13 cellular contexts compared by ENCODE assay signal in the genomic region with DNA sequence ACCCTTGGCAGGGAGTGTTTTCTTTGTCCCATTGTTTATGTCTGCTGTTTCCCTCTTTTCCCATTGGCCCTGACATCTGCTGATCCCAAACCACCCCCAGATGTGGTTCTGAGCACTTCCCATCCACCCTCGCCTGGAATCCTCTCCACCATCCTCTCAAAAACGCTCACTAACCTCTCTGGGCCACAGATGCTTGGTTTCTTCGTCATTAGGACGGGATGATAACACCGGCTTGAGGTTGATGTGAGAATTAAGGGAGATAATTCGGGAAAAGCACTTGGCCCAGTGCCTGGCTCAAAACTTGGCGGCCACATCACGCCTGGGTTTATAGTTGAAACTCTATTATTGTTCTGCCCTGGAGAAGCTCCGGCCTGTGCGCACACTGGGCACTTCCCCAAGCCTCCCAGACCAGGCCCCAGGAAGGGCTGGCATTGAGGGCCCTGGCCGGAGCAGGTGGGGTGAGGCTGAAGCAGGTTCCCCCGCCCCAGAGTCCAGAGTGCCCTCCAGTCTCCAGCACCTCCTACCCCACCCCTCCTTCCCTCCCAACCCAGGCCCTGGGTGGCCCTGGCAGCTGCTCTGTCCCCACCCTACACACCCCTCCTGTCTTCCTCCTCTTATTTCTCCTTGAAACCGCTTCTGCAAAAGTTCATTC.
DNase-seq lines count a peak whose midpoint lies in the region; ATAC-seq and TF ChIP-seq lines count a peak whose summit lies in the region.
"Had no signal": no experiment of that assay in that cellular context is flagged by ENCODE, and none has a peak within 500 bp of the region (broad histone marks: within the 10 kb centered on the region; RNA-seq: fewer than 3 reads in every experiment).

No MANE protein-coding gene starts in this region.

- H3K36me3 ChIP-seq in smooth muscle cell (ENCODE audit: low read depth), result no peaks in the 10 kb centered on the region
- H3K36me3 ChIP-seq in effector memory CD4-positive, alpha-beta T cell (ENCODE audit: control insufficient read depth, insufficient read depth, low read length), result no peaks in the 10 kb centered on the region

- H3K79me2 ChIP-seq in smooth muscle cell (ENCODE audit: low read depth), result no peaks in the 10 kb centered on the region

- H3F3A ChIP-seq in smooth muscle cell (ENCODE audit: low read depth), result peaks cover 5% of the 10 kb centered on the region

- peaks cover 9% of the 10 kb centered on the region for H3K27me3 ChIP-seq in smooth muscle cell (ENCODE audit: low read depth)
- no peaks in the 10 kb centered on the region for H3K27me3 ChIP-seq in effector memory CD4-positive, alpha-beta T cell (replicated peaks; ENCODE audit: control insufficient read depth, insufficient read depth, low read length, poor library complexity, severe bottlenecking)

- H3K27ac Mint-ChIP-seq in glutamatergic neuron (ENCODE audit: unreplicated experiment), result peak overlapping the region; percentile 13
- H3K27ac Mint-ChIP-seq: activated naive CD4-positive, alpha-beta T cell treated with anti-CD3 and anti-CD28 coated beads, Interleukin-2, amount 50 U/mL, for 24 hours; stimulated activated memory B cell treated with anti-CD40 and anti-IgM and Interleukin-4, amounts not matched to agents 10 μg/mL and 1 μg/mL and 100 μg/mL, for 72 hours had no signal

- no peak overlapping the region for H3K4me3 ChIP-seq in smooth muscle cell
- H3K4me3 ChIP-seq in effector memory CD4-positive, alpha-beta T cell (ENCODE audit: insufficient read depth, low read depth, low read length, poor library complexity, severe bottlenecking), result no peak overlapping the region

- no peaks in the 10 kb centered on the region for H3K9me3 Mint-ChIP-seq in glutamatergic neuron (ENCODE audit: unreplicated experiment)
- H3K9me3 Mint-ChIP-seq: activated naive CD4-positive, alpha-beta T cell treated with anti-CD3 and anti-CD28 coated beads, Interleukin-2, amount 50 U/mL, for 24 hours; stimulated activated memory B cell treated with anti-CD40 and anti-IgM and Interleukin-4, amounts not matched to agents 10 μg/mL and 1 μg/mL and 100 μg/mL, for 72 hours had no signal

- H3K9ac ChIP-seq in smooth muscle cell (ENCODE audit: low read depth), result no peak overlapping the region

- H3K36me3 Mint-ChIP-seq in glutamatergic neuron (ENCODE audit: unreplicated experiment), result no peaks in the 10 kb centered on the region
- H3K36me3 Mint-ChIP-seq: activated naive CD4-positive, alpha-beta T cell treated with anti-CD3 and anti-CD28 coated beads, Interleukin-2, amount 50 U/mL, for 24 hours; stimulated activated memory B cell treated with anti-CD40 and anti-IgM and Interleukin-4, amounts not matched to agents 10 μg/mL and 1 μg/mL and 100 μg/mL, for 72 hours had no signal

- H2AFZ ChIP-seq in smooth muscle cell (ENCODE audit: low read depth), result no peak overlapping the region

- H3K27me3 Mint-ChIP-seq in glutamatergic neuron (ENCODE audit: unreplicated experiment), result peaks cover 11% of the 10 kb centered on the region
- H3K27me3 Mint-ChIP-seq: activated naive CD4-positive, alpha-beta T cell treated with anti-CD3 and anti-CD28 coated beads, Interleukin-2, amount 50 U/mL, for 24 hours had no signal

- TF ChIP-seq CTCF in glutamatergic neuron (IDR thresholded peaks at IDR 0.05; ENCODE audit: partially characterized antibody, unreplicated experiment), result no peak
- TF ChIP-seq CTCF in smooth muscle cell (IDR thresholded peaks at IDR 0.05; ENCODE audit: borderline replicate concordance, insufficient read depth, poor library complexity, severe bottlenecking), result no peak
- no peak for TF ChIP-seq CTCF in GM10266 (IDR thresholded peaks at IDR 0.05; ENCODE audit: control insufficient read depth, insufficient read depth, low read depth, missing control alignments)

- H3K4me1 Mint-ChIP-seq in glutamatergic neuron (ENCODE audit: low read depth, unreplicated experiment), result peaks cover 10% of the 10 kb centered on the region
- H3K4me1 Mint-ChIP-seq: activated naive CD4-positive, alpha-beta T cell treated with anti-CD3 and anti-CD28 coated beads, Interleukin-2, amount 50 U/mL, for 24 hours had no signal

- H3K9me3 ChIP-seq in smooth muscle cell (replicated peaks; ENCODE audit: low read depth), result no peaks in the 10 kb centered on the region
- H3K9me3 ChIP-seq in effector memory CD4-positive, alpha-beta T cell (ENCODE audit: control insufficient read depth, low read length), result no peaks in the 10 kb centered on the region

- H3K4me1 ChIP-seq in smooth muscle cell (ENCODE audit: low read depth), result no peaks in the 10 kb centered on the region
- no peaks in the 10 kb centered on the region for H3K4me1 ChIP-seq in effector memory CD4-positive, alpha-beta T cell (ENCODE audit: control insufficient read depth, insufficient read depth, low read length, poor library complexity, severe bottlenecking)

- 40% methylated on average over 13 of the region's 13 CpGs for WGBS in smooth muscle cell (ENCODE audit: low lambda C conversion rate)

- H3K4me2 ChIP-seq in smooth muscle cell, result peak overlapping the region; percentile 18

- H3K4me3 Mint-ChIP-seq in glutamatergic neuron (ENCODE audit: unreplicated experiment), result no peak overlapping the region
- H3K4me3 Mint-ChIP-seq: activated naive CD4-positive, alpha-beta T cell treated with anti-CD3 and anti-CD28 coated beads, Interleukin-2, amount 50 U/mL, for 24 hours; stimulated activated memory B cell treated with anti-CD40 and anti-IgM and Interleukin-4, amounts not matched to agents 10 μg/mL and 1 μg/mL and 100 μg/mL, for 72 hours had no signal

- peak; percentile 20 for DNase-seq in NCI-H1694 (lab: John Stamatoyannopoulos, UW)
- no peak for DNase-seq in NCI-H1694 treated with DMSO at 0.1 percent for 48 hours (lab: John Stamatoyannopoulos, UW)
- no peak for DNase-seq in glutamatergic neuron
- DNase-seq in smooth muscle cell (lab: John Stamatoyannopoulos, UW; ENCODE audit: unreplicated experiment), result no peak
- no peak for DNase-seq in GM10266 (ENCODE audit: extremely low spot score)
- no peak for DNase-seq in effector memory CD4-positive, alpha-beta T cell
- DNase-seq in stimulated activated CD4-positive, alpha-beta T cell treated with anti-CD3 and anti-CD28 coated beads, Interleukin-4, amount 100 ng/mL, for 24 hours, result no peak
- DNase-seq: MM.1S, OCI-M1 had no signal

- no peak overlapping the region for H3K27ac ChIP-seq in smooth muscle cell (ENCODE audit: low read depth)
- H3K27ac ChIP-seq in effector memory CD4-positive, alpha-beta T cell (ENCODE audit: insufficient read depth, low read length, poor library complexity, severe bottlenecking), result no peak overlapping the region

- ATAC-seq in SK-N-SH treated with all-trans-retinoic acid at 6 μM for 48 hours, result peak; percentile 62
- ATAC-seq: activated CD4-positive, CD25-positive, alpha-beta regulatory T cell treated with anti-CD3 and anti-CD28 coated beads, Interleukin-2, amount 50 U/mL, for 24 hours; stimulated activated memory B cell treated with anti-CD40 and anti-IgM and Interleukin-4, amounts not matched to agents 10 μg/mL and 1 μg/mL and 100 μg/mL, for 72 hours had no signal

- no peaks in the 10 kb centered on the region for H4K20me1 ChIP-seq in smooth muscle cell (ENCODE audit: low read depth)

TF ChIP-seq in SK-N-SH treated with all-trans-retinoic acid at 6 μM for 48 hours, 23 proteins besides CTCF, POLR2A, EP300 and RAD21:
- TF ChIP-seq TCF4 (CRISPR knock-in tag; IDR thresholded peaks at IDR 0.05; ENCODE audit: borderline replicate concordance) (peak; percentile 41; the same call in 1 of the 2 replicates), RARB (CRISPR knock-in tag; IDR thresholded peaks at IDR 0.05) (no peak), SNAI2 (CRISPR knock-in tag; IDR thresholded peaks at IDR 0.05) (no peak)
TF ChIP-seq in SK-N-SH treated with all-trans-retinoic acid at 6 μM for 48 hours: peak in this region for 1.
